In genomic region chr17:21419299-21420239, GRCh38 we compare ENCODE assay signal across 13 cellular contexts. TPM values are rescaled to one million over a fixed set of nuclear protein-coding genes. Genes with fewer than 3 reads are reported as not detected.
A peak's percentile ranks its signal among the peaks of the same experiment; 100 is the strongest.
DNase-seq lines count a peak whose midpoint lies in the region; ATAC-seq, FAIRE-seq and TF ChIP-seq lines count a peak whose summit lies in the region.
"Had no signal": no experiment of that assay in that cellular context is flagged by ENCODE, and none has a peak within 500 bp of the region (broad histone marks: within the 10 kb centered on the region; RNA-seq: fewer than 3 reads in every experiment).

No MANE protein-coding gene starts in this region.

- H2BK5ac ChIP-seq in H1 (ENCODE audit: low read depth, low read length), result no peak overlapping the region

- H3K27ac ChIP-seq in H1 (ENCODE audit: low read depth, low read length), result no peak overlapping the region

- H4K8ac ChIP-seq in H1 (ENCODE audit: extremely low read depth, insufficient read depth, low read length), result no peak overlapping the region

- H3K4me3 ChIP-seq in H1 (ENCODE audit: extremely low read depth in 1 of 4, insufficient read depth in 2 of 4, low read depth in 3 of 4, low read length in 4 of 4), result no peak overlapping the region
- H3K4me3 ChIP-seq: smooth muscle cell had no signal

- H4K91ac ChIP-seq in H1 (replicated peaks; ENCODE audit: insufficient read length, low read length), result no peak overlapping the region

- H3K27ac Mint-ChIP-seq in activated CD4-positive, alpha-beta memory T cell treated with anti-CD3 and anti-CD28 coated beads for 36 hours, result no peak overlapping the region
- H3K27ac Mint-ChIP-seq in activated CD4-positive, alpha-beta memory T cell treated with anti-CD3 and anti-CD28 coated beads, Interleukin-2, amount 10 ng/mL, durations not matched to agents 7 days and 5 days, result no peak overlapping the region
- H3K27ac Mint-ChIP-seq: naive B cell had no signal

- H3K4me1 ChIP-seq in H1 (replicated peaks in 1 of 4; ENCODE audit: control insufficient read depth in 3 of 4, insufficient read depth in 4 of 4, low read length in 3 of 4), result no peaks in the 10 kb centered on the region; a peak in 1 of 7 replicates

- H3K4me1 Mint-ChIP-seq in activated CD4-positive, alpha-beta memory T cell treated with anti-CD3 and anti-CD28 coated beads for 36 hours (ENCODE audit: low read depth), result peaks cover 13% of the 10 kb centered on the region
- peaks cover 7% of the 10 kb centered on the region for H3K4me1 Mint-ChIP-seq in activated CD4-positive, alpha-beta memory T cell treated with anti-CD3 and anti-CD28 coated beads, Interleukin-2, amount 10 ng/mL, durations not matched to agents 7 days and 5 days

- H3K27me3 Mint-ChIP-seq in activated CD4-positive, alpha-beta memory T cell treated with anti-CD3 and anti-CD28 coated beads for 36 hours, result no peaks in the 10 kb centered on the region
- H3K27me3 Mint-ChIP-seq in activated CD4-positive, alpha-beta memory T cell treated with anti-CD3 and anti-CD28 coated beads, Interleukin-2, amount 10 ng/mL, durations not matched to agents 7 days and 5 days, result no peaks in the 10 kb centered on the region

- peaks cover 0 to 10% of the 10 kb centered on the region in 2 experiments; a peak in 2 of 4 replicates for H3K9me3 ChIP-seq in H1 (ENCODE audit: insufficient read depth in 2 of 2, low read depth in 1 of 2, low read length in 1 of 2)

- no peak for TF ChIP-seq CTCF in H1 (IDR thresholded peaks at IDR 0.05; ENCODE audit: control extremely low read depth in 1 of 3, insufficient read depth in 1 of 3, low read depth in 1 of 3, low read length in 3 of 3)

- H3K23me2 ChIP-seq in H1 (ENCODE audit: low read depth, low read length), result no peaks in the 10 kb centered on the region

- TF ChIP-seq POLR2A in H1 (IDR thresholded peaks at IDR 0.05; ENCODE audit: control extremely low read depth in 1 of 2, low read depth in 2 of 2, low read length in 2 of 2), result no peak

- H2BK12ac ChIP-seq in H1 (ENCODE audit: low read depth, low read length), result no peak overlapping the region

- H3K56ac ChIP-seq in H1 (replicated peaks; ENCODE audit: insufficient read length, low read depth, low read length), result no peak overlapping the region

- no peak overlapping the region for H3K14ac ChIP-seq in H1 (ENCODE audit: insufficient read length)

- no peak overlapping the region; the same call in 1 of the 2 replicates for H3K18ac ChIP-seq in H1 (ENCODE audit: extremely low read depth, low read length)

- H3K9ac ChIP-seq in H1 (replicated peaks in 1 of 4; ENCODE audit: extremely low read depth in 1 of 4, low read depth in 3 of 4, low read length in 3 of 4), result no peak overlapping the region

- DNase-seq in activated CD4-positive, alpha-beta memory T cell treated with anti-CD3 and anti-CD28 coated beads for 36 hours, result peak; percentile 35
- no peak for DNase-seq in activated CD4-positive, alpha-beta memory T cell treated with anti-CD3 and anti-CD28 coated beads, Interleukin-2, amount 10 ng/mL, durations not matched to agents 7 days and 5 days
- DNase-seq in activated T-cell treated with anti-CD3 and anti-CD28 coated beads for 1 hour (ENCODE audit: low read depth) (peak; percentile 23), H1 (ENCODE audit: low read depth in 1 of 2, low spot score in 2 of 2) (no peak), GM19238 (ENCODE audit: insufficient read length, low spot score) (no peak), NCI-H748 treated with DMSO at 0.1 percent for 48 hours (lab: John Stamatoyannopoulos, UW) (no peak)
- peak in 2 of 3 experiments; percentile 9 to 27 for DNase-seq in stimulated activated CD4-positive, alpha-beta T cell treated with anti-CD3 and anti-CD28 coated beads, TNF-alpha, amount 100 ng/mL, for 24 hours (ENCODE audit: low read depth in 3 of 3)
- DNase-seq: EL, naive B cell, NCI-H1092 treated with DMSO at 0.1 percent for 48 hours had no signal

- H4K5ac ChIP-seq in H1 (ENCODE audit: insufficient read length, low read depth, low read length), result no peak overlapping the region

- H3K9me3 Mint-ChIP-seq in activated CD4-positive, alpha-beta memory T cell treated with anti-CD3 and anti-CD28 coated beads for 36 hours, result no peaks in the 10 kb centered on the region
- peaks cover 2% of the 10 kb centered on the region for H3K9me3 Mint-ChIP-seq in activated CD4-positive, alpha-beta memory T cell treated with anti-CD3 and anti-CD28 coated beads, Interleukin-2, amount 10 ng/mL, durations not matched to agents 7 days and 5 days
- H3K9me3 Mint-ChIP-seq: naive B cell had no signal

- intact Hi-C loops in activated CD4-positive, alpha-beta memory T cell treated with anti-CD3 and anti-CD28 coated beads for 36 hours (cut with micrococcal nuclease), result no loop called here

- no peaks in the 10 kb centered on the region for H3K27me3 ChIP-seq in H1 (replicated peaks in 1 of 4; ENCODE audit: control insufficient read depth in 3 of 4, extremely low read depth in 1 of 4, insufficient read depth in 3 of 4, low read length in 3 of 4)

- no peak overlapping the region for H2AFZ ChIP-seq in H1 (ENCODE audit: low read length)

- CTCF ChIA-PET in activated CD4-positive, alpha-beta memory T cell treated with anti-CD3 and anti-CD28 coated beads for 36 hours (lab: Charles Lee), result no interaction called here
- CTCF ChIA-PET in activated CD4-positive, alpha-beta memory T cell treated with anti-CD3 and anti-CD28 coated beads, Interleukin-2, amount 10 ng/mL, durations not matched to agents 7 days and 5 days (lab: Charles Lee), result no interaction called here
- CTCF ChIA-PET in H1 (lab: Charles Lee; ENCODE audit: partially characterized antibody), result no interaction called here

- H2BK15ac ChIP-seq in H1 (ENCODE audit: low read length), result no peak overlapping the region

- H4K20me1 ChIP-seq in H1 (replicated peaks in 1 of 2; ENCODE audit: control insufficient read depth in 1 of 2, insufficient read depth in 2 of 2, low read length in 2 of 2), result peaks cover 0 to 4% of the 10 kb centered on the region in 2 experiments

- H3K4me3 Mint-ChIP-seq in activated CD4-positive, alpha-beta memory T cell treated with anti-CD3 and anti-CD28 coated beads for 36 hours, result peak overlapping the region; percentile 37
- H3K4me3 Mint-ChIP-seq in activated CD4-positive, alpha-beta memory T cell treated with anti-CD3 and anti-CD28 coated beads, Interleukin-2, amount 10 ng/mL, durations not matched to agents 7 days and 5 days, result no peak overlapping the region
- H3K4me3 Mint-ChIP-seq: naive B cell had no signal

- H3K36me3 Mint-ChIP-seq in activated CD4-positive, alpha-beta memory T cell treated with anti-CD3 and anti-CD28 coated beads for 36 hours, result no peaks in the 10 kb centered on the region
- no peaks in the 10 kb centered on the region for H3K36me3 Mint-ChIP-seq in activated CD4-positive, alpha-beta memory T cell treated with anti-CD3 and anti-CD28 coated beads, Interleukin-2, amount 10 ng/mL, durations not matched to agents 7 days and 5 days (ENCODE audit: low read depth)
- H3K36me3 Mint-ChIP-seq: naive B cell had no signal

- no peaks in the 10 kb centered on the region for H3K79me1 ChIP-seq in H1 (ENCODE audit: low read depth, low read length)

- no peak overlapping the region for H2BK120ac ChIP-seq in H1 (replicated peaks; ENCODE audit: low read depth, low read length)

- H3K4me2 ChIP-seq in H1 (ENCODE audit: insufficient read depth in 1 of 2, low read depth in 2 of 2, low read length in 2 of 2), result no peak overlapping the region
- H3K4me2 ChIP-seq: smooth muscle cell had no signal

- no peak overlapping the region for H3K4ac ChIP-seq in H1 (replicated peaks; ENCODE audit: insufficient read length, low read depth, low read length)

- H2AK5ac ChIP-seq in H1 (ENCODE audit: low read depth, low read length), result no peak overlapping the region; the same call in 1 of the 2 replicates

- FAIRE-seq in H1 (lab: Jason Lieb, UNC), result peak; percentile 77

- H3K36me3 ChIP-seq in H1 (ENCODE audit: control insufficient read depth in 2 of 4, insufficient read depth in 4 of 4, low read length in 3 of 4), result no peaks in the 10 kb centered on the region

- H2BK20ac ChIP-seq in H1 (ENCODE audit: low read length), result no peak overlapping the region

- no peak overlapping the region for H3K23ac ChIP-seq in H1 (ENCODE audit: insufficient read length)

- WGBS in H1 (ENCODE audit: extremely low coverage in 1 of 2, insufficient coverage in 1 of 2, insufficient read length in 1 of 2, insufficient replicate concordance in 2 of 2, low coverage in 1 of 2, low lambda C conversion rate in 2 of 2, missing lambda C conversion rate in 1 of 2), 2 experiments, result 88% methylated on average over 23 of the region's 25 CpGs; no CpG with 5 or more reads in 1 of the 2 experiments

- no peaks in the 10 kb centered on the region for H3K79me2 ChIP-seq in H1 (ENCODE audit: control insufficient read depth in 1 of 2, insufficient read depth in 2 of 2, low read length in 2 of 2)

- POLR2A ChIA-PET in activated CD4-positive, alpha-beta memory T cell treated with anti-CD3 and anti-CD28 coated beads for 36 hours (lab: Charles Lee), result no interaction called here
- POLR2A ChIA-PET in activated CD4-positive, alpha-beta memory T cell treated with anti-CD3 and anti-CD28 coated beads, Interleukin-2, amount 10 ng/mL, durations not matched to agents 7 days and 5 days (lab: Charles Lee), result no interaction called here
- POLR2A ChIA-PET in H1 (lab: Charles Lee; ENCODE audit: partially characterized antibody), result interaction anchor here (0.8 kb wide), 1 partner anchor 44 kb away, joined by 3 read pairs; no protein-coding TSS in a partner anchor

- ATAC-seq in GM19351 (IDR thresholded peaks at IDR 0.05; ENCODE audit: unreplicated experiment), result no peak
- ATAC-seq: SK-N-SH treated with all-trans-retinoic acid at 6 μM for 48 hours had no signal

- no peak for TF ChIP-seq RAD21 in H1 (IDR thresholded peaks at IDR 0.05 in 1 of 2, conservative IDR thresholded peaks at IDR 0.05 in 1 of 2; ENCODE audit: low read depth in 2 of 2, low read length in 2 of 2)

- no peak for TF ChIP-seq EP300 in H1 (IDR thresholded peaks at IDR 0.05; ENCODE audit: borderline replicate concordance in 1 of 2, low read depth in 2 of 2, low read length in 2 of 2)

TF ChIP-seq in H1, 55 proteins besides CTCF, POLR2A, EP300 and RAD21 (continues in another document):
- TF ChIP-seq KDM1A (IDR thresholded peaks at IDR 0.05; ENCODE audit: borderline replicate concordance, low read length) (no peak), ASH2L (IDR thresholded peaks at IDR 0.05; ENCODE audit: low read length) (no peak)

RNA-seq across cellular contexts. Expression of gene KCNJ12, which starts 43.4 kb away (rescaled TPM):
- not detected for total RNA-seq in activated CD4-positive, alpha-beta memory T cell treated with anti-CD3 and anti-CD28 coated beads for 36 hours
- not detected for total RNA-seq in activated CD4-positive, alpha-beta memory T cell treated with anti-CD3 and anti-CD28 coated beads, Interleukin-2, amount 10 ng/mL, durations not matched to agents 7 days and 5 days
- 1.3 and 1.5 TPM in 2 replicates for total RNA-seq in H1 (2021; fragmentation: NEBNext Ultra II Directional; extraction: Animal tissue kit (Norgen Biotek cat#: 25700))
- 1.2 and 1.7 TPM in 2 replicates for polyA plus RNA-seq in H1 (2011; rRNA removed)
- polyA plus RNA-seq in H1 (2011; cell fraction: cytosol; rRNA removed), result 1.0 TPM
- polyA plus RNA-seq in H1 (2011; cell fraction: nucleus; rRNA removed), result 1.5 TPM
- polyA plus RNA-seq in H1 (2012, experiment 1 of 2), result 0.59 to 0.94 TPM (median 0.86 TPM) in 4 replicates
- polyA plus RNA-seq in H1 (2012, experiment 2 of 2), result 0.79 TPM
- polyA plus RNA-seq in H1 (2013, experiment 1 of 2), result 0.49 TPM
- polyA plus RNA-seq in H1 (2013, experiment 2 of 2), result 0.39 TPM
- polyA minus RNA-seq in H1 (2011; rRNA and poly(A)+ RNA removed), result 1.3 and 1.7 TPM in 2 replicates
- polyA minus RNA-seq in H1 (2011; cell fraction: cytosol; rRNA and poly(A)+ RNA removed), result 1.2 TPM
- polyA minus RNA-seq in H1 (2011; cell fraction: nucleus; rRNA and poly(A)+ RNA removed), result 2.4 TPM

Comparison
In these comparisons a context has a peak if more than half of its experiments do, and no peak if none do; other contexts are left out.
1. DNase-seq: peak in activated CD4-positive, alpha-beta memory T cell treated with anti-CD3 and anti-CD28 coated beads for 36 hours (single experiment), activated T-cell treated with anti-CD3 and anti-CD28 coated beads for 1 hour (single experiment) and stimulated activated CD4-positive, alpha-beta T cell treated with anti-CD3 and anti-CD28 coated beads, TNF-alpha, amount 100 ng/mL, for 24 hours (2 of 3); none in activated CD4-positive, alpha-beta memory T cell treated with anti-CD3 and anti-CD28 coated beads, Interleukin-2, amount 10 ng/mL, durations not matched to agents 7 days and 5 days (single experiment), H1 (0 of 2), GM19238 (single experiment) and NCI-H748 treated with DMSO at 0.1 percent for 48 hours (single experiment).